In the genomic region with DNA sequence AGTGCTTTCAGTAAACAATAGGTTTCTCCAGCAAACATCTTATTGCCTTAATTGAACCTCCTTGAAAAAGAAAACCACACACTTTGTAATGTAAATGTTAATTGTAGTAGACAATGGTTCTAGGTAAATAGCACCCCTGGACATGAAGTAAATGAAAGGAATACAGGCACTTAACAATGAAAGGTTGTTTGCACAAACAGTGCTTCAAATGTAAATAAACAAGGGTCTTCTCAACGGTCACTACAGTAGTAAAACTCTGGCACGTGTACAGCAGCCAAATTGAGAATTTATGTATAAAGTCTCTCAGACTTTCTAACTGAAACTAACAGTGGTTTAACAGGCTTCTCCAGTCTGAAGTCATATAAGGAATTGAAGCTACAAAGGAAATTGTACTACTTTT, we compare ENCODE assay signal across 1 cellular context.
A peak's percentile ranks its signal among the peaks of the same experiment; 100 is the strongest.
TF ChIP-seq lines count a peak whose summit lies in the region.

No MANE protein-coding gene starts in this region.

TF ChIP-seq in H1, 55 proteins besides CTCF, POLR2A, EP300 and RAD21 (continued from another document):
- TF ChIP-seq, protein P1, sequence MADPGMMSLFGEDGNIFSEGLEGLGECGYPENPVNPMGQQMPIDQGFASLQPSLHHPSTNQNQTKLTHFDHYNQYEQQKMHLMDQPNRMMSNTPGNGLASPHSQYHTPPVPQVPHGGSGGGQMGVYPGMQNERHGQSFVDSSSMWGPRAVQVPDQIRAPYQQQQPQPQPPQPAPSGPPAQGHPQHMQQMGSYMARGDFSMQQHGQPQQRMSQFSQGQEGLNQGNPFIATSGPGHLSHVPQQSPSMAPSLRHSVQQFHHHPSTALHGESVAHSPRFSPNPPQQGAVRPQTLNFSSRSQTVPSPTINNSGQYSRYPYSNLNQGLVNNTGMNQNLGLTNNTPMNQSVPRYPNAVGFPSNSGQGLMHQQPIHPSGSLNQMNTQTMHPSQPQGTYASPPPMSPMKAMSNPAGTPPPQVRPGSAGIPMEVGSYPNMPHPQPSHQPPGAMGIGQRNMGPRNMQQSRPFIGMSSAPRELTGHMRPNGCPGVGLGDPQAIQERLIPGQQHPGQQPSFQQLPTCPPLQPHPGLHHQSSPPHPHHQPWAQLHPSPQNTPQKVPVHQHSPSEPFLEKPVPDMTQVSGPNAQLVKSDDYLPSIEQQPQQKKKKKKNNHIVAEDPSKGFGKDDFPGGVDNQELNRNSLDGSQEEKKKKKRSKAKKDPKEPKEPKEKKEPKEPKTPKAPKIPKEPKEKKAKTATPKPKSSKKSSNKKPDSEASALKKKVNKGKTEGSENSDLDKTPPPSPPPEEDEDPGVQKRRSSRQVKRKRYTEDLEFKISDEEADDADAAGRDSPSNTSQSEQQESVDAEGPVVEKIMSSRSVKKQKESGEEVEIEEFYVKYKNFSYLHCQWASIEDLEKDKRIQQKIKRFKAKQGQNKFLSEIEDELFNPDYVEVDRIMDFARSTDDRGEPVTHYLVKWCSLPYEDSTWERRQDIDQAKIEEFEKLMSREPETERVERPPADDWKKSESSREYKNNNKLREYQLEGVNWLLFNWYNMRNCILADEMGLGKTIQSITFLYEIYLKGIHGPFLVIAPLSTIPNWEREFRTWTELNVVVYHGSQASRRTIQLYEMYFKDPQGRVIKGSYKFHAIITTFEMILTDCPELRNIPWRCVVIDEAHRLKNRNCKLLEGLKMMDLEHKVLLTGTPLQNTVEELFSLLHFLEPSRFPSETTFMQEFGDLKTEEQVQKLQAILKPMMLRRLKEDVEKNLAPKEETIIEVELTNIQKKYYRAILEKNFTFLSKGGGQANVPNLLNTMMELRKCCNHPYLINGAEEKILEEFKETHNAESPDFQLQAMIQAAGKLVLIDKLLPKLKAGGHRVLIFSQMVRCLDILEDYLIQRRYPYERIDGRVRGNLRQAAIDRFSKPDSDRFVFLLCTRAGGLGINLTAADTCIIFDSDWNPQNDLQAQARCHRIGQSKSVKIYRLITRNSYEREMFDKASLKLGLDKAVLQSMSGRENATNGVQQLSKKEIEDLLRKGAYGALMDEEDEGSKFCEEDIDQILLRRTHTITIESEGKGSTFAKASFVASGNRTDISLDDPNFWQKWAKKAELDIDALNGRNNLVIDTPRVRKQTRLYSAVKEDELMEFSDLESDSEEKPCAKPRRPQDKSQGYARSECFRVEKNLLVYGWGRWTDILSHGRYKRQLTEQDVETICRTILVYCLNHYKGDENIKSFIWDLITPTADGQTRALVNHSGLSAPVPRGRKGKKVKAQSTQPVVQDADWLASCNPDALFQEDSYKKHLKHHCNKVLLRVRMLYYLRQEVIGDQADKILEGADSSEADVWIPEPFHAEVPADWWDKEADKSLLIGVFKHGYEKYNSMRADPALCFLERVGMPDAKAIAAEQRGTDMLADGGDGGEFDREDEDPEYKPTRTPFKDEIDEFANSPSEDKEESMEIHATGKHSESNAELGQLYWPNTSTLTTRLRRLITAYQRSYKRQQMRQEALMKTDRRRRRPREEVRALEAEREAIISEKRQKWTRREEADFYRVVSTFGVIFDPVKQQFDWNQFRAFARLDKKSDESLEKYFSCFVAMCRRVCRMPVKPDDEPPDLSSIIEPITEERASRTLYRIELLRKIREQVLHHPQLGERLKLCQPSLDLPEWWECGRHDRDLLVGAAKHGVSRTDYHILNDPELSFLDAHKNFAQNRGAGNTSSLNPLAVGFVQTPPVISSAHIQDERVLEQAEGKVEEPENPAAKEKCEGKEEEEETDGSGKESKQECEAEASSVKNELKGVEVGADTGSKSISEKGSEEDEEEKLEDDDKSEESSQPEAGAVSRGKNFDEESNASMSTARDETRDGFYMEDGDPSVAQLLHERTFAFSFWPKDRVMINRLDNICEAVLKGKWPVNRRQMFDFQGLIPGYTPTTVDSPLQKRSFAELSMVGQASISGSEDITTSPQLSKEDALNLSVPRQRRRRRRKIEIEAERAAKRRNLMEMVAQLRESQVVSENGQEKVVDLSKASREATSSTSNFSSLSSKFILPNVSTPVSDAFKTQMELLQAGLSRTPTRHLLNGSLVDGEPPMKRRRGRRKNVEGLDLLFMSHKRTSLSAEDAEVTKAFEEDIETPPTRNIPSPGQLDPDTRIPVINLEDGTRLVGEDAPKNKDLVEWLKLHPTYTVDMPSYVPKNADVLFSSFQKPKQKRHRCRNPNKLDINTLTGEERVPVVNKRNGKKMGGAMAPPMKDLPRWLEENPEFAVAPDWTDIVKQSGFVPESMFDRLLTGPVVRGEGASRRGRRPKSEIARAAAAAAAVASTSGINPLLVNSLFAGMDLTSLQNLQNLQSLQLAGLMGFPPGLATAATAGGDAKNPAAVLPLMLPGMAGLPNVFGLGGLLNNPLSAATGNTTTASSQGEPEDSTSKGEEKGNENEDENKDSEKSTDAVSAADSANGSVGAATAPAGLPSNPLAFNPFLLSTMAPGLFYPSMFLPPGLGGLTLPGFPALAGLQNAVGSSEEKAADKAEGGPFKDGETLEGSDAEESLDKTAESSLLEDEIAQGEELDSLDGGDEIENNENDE (IDR thresholded peaks at IDR 0.05; ENCODE audit: insufficient replicate concordance, low read length) = peak; percentile 95
- TF ChIP-seq CEBPB (IDR thresholded peaks at IDR 0.05; ENCODE audit: low read depth, low read length) = peak; percentile 22; the same call in 1 of the 2 replicates
- TF ChIP-seq POU5F1 (IDR thresholded peaks at IDR 0.05; ENCODE audit: low read depth, low read length) = peak; percentile 96
- peak; percentile 94 for TF ChIP-seq SP1 (IDR thresholded peaks at IDR 0.05; ENCODE audit: low read depth, low read length)
- TF ChIP-seq SIX5 (IDR thresholded peaks at IDR 0.05; ENCODE audit: low read depth, low read length) = peak; percentile 45; the same call in 1 of the 2 replicates
- TF ChIP-seq TCF12 (IDR thresholded peaks at IDR 0.05; ENCODE audit: low read depth, low read length) = peak; percentile 72; the same call in 1 of the 2 replicates
- TF ChIP-seq HDAC2 (IDR thresholded peaks at IDR 0.05; ENCODE audit: borderline replicate concordance in 1 of 2, low read depth in 2 of 2, low read length in 2 of 2) = peak; percentile 67 to 82; a peak in 2 of 4 replicates
- no peak for TF ChIP-seq KDM4A (IDR thresholded peaks at IDR 0.05; ENCODE audit: low read depth, low read length, severe bottlenecking)
- peak; percentile 98 for TF ChIP-seq NANOG (IDR thresholded peaks at IDR 0.05; ENCODE audit: insufficient read depth, low read depth, low read length, poor library complexity, severe bottlenecking)
- TF ChIP-seq CHD2 (IDR thresholded peaks at IDR 0.05; ENCODE audit: low read length) = 0 out of 2 replicates have a peak, but pooled peaks have one; percentile 28
- TF ChIP-seq, protein P2, sequence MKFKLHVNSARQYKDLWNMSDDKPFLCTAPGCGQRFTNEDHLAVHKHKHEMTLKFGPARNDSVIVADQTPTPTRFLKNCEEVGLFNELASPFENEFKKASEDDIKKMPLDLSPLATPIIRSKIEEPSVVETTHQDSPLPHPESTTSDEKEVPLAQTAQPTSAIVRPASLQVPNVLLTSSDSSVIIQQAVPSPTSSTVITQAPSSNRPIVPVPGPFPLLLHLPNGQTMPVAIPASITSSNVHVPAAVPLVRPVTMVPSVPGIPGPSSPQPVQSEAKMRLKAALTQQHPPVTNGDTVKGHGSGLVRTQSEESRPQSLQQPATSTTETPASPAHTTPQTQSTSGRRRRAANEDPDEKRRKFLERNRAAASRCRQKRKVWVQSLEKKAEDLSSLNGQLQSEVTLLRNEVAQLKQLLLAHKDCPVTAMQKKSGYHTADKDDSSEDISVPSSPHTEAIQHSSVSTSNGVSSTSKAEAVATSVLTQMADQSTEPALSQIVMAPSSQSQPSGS (IDR thresholded peaks at IDR 0.05; ENCODE audit: low read length) = peak; percentile 88
- TF ChIP-seq, protein P3, sequence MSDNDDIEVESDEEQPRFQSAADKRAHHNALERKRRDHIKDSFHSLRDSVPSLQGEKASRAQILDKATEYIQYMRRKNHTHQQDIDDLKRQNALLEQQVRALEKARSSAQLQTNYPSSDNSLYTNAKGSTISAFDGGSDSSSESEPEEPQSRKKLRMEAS (IDR thresholded peaks at IDR 0.05) = peak; percentile 62
- peak; percentile 55; the same call in 1 of the 2 replicates for TF ChIP-seq TEAD4 (IDR thresholded peaks at IDR 0.05; ENCODE audit: low read depth, low read length)
- TF ChIP-seq SIRT6 (IDR thresholded peaks at IDR 0.05; ENCODE audit: low read length) = no peak
- peak; percentile 38; the same call in 1 of the 2 replicates for TF ChIP-seq MAFK (IDR thresholded peaks at IDR 0.05; ENCODE audit: low read depth, low read length)
- TF ChIP-seq EGR1 (IDR thresholded peaks at IDR 0.05; ENCODE audit: borderline replicate concordance, low read depth, low read length) = no peak
- peak; percentile 83 to 84 for TF ChIP-seq BCL11A (IDR thresholded peaks at IDR 0.05; ENCODE audit: low read depth in 2 of 2, low read length in 2 of 2)
- TF ChIP-seq TAF7 (optimal IDR thresholded peaks at IDR 0.05; ENCODE audit: borderline replicate concordance, low read depth, low read length) = no peak
- no peak for TF ChIP-seq RBBP5 (IDR thresholded peaks at IDR 0.05; ENCODE audit: borderline replicate concordance, low read depth, low read length)
